10 cellular contexts compared by ENCODE assay signal in the genomic region with DNA sequence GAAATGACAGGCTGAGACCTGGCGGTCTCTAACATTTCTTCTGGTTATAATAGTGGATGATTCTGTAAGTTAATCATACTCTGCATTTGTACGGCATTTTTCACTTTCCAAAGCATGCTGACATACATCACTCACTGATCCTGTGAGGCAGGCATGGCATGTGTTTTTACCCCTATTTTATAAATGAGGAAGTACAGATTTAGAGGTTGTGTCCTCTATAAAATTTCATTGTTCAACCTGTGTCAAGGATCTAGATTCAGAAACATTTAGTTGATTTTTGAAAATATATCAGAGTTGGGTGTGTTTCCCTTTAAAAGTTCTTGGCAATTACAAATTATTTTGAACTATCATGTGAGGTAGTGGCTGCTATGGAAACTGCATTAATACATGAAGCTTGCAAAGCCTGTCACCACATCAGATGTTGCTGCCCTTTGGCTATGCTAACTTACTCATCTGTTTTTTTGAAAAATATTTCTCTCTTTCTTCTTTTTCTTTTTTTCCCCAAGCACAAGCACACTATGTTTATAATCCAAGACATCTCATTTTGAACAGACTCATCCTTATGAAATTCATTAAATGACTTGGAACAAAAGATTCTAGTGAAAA.
DNase-seq lines count a peak whose midpoint lies in the region; TF ChIP-seq lines count a peak whose summit lies in the region.
"Had no signal": no experiment of that assay in that cellular context is flagged by ENCODE, and none has a peak within 500 bp of the region (broad histone marks: within the 10 kb centered on the region; RNA-seq: fewer than 3 reads in every experiment).

No MANE protein-coding gene starts in this region.

- POLR2A ChIA-PET in RWPE1 (lab: Yijun Ruan, JAX; ENCODE audit: low non-redundant PET) = no interaction called here

- H3K9me3 ChIP-seq in esophagus muscularis mucosa (no peaks in the 10 kb centered on the region), osteoblast (ENCODE audit: low read depth, low read length) (no peaks in the 10 kb centered on the region)
- H3K9me3 ChIP-seq: neutrophil had no signal

- intact Hi-C loops in esophagus muscularis mucosa (cut with DNase I) = no loop called here

- no peak for TF ChIP-seq CTCF in RWPE1 (conservative IDR thresholded peaks at IDR 0.05; ENCODE audit: low read depth)
- no peak for TF ChIP-seq CTCF in esophagus muscularis mucosa (IDR thresholded peaks at IDR 0.05)
- no peak for TF ChIP-seq CTCF in osteoblast (IDR thresholded peaks at IDR 0.05; ENCODE audit: extremely low read depth, low read depth, low read length)

- H3K4me2 ChIP-seq in osteoblast (ENCODE audit: insufficient read depth, low read length) = no peak overlapping the region

- H3K27me3 ChIP-seq in esophagus muscularis mucosa (no peaks in the 10 kb centered on the region), osteoblast (ENCODE audit: insufficient read depth, low read length) (no peaks in the 10 kb centered on the region)
- H3K27me3 ChIP-seq: neutrophil had no signal

- WGBS in esophagus muscularis mucosa = 96% methylated on average over 2 of the region's 2 CpGs

- no peak for TF ChIP-seq POLR2A in esophagus muscularis mucosa (IDR thresholded peaks at IDR 0.05; ENCODE audit: low read depth)

- H2AFZ ChIP-seq in osteoblast (ENCODE audit: low read length) = no peak overlapping the region

- H3K4me1 ChIP-seq in esophagus muscularis mucosa (peaks cover 2 to 33% (median 22%) of the 10 kb centered on the region in 4 donors), osteoblast (ENCODE audit: insufficient read depth, low read length) (peaks cover 11% of the 10 kb centered on the region)

- H3K4me3 ChIP-seq in esophagus muscularis mucosa (no peak overlapping the region), osteoblast (ENCODE audit: insufficient read depth, low read length) (no peak overlapping the region)

- no peak for TF ChIP-seq EP300 in esophagus muscularis mucosa (IDR thresholded peaks at IDR 0.05)

- no peaks in the 10 kb centered on the region for H3K36me3 ChIP-seq in esophagus muscularis mucosa
- no peaks in the 10 kb centered on the region for H3K36me3 ChIP-seq in osteoblast (ENCODE audit: insufficient read depth, low read length)
- H3K36me3 ChIP-seq: neutrophil had no signal

- H4K20me1 ChIP-seq in osteoblast (ENCODE audit: insufficient read depth, low read length) = no peaks in the 10 kb centered on the region

- DNase-seq in GM04504 (ENCODE audit: low read depth) (peak; percentile 44), RWPE1 (ENCODE audit: low spot score) (peak; percentile 11), esophagus muscularis mucosa (ENCODE audit: extremely low spot score) (no peak), osteoblast (ENCODE audit: insufficient read length, low spot score, missing footprints) (peak; percentile 25), DMS79 treated with DMSO at 0.1 percent for 48 hours (lab: John Stamatoyannopoulos, UW) (no peak), GOT3 (lab: John Stamatoyannopoulos, UW) (no peak)
- no peak for DNase-seq in activated CD8-positive, alpha-beta memory T cell treated with anti-CD3 and anti-CD28 coated beads, Interleukin-2, amount 50 U/mL, for 4 hours
- DNase-seq: activated T-cell treated with anti-CD3 and anti-CD28 coated beads for 4 hours, aorta had no signal

- H3K27ac ChIP-seq in RWPE1 (no peak overlapping the region), esophagus muscularis mucosa (replicated peaks in 1 of 4) (peak overlapping the region in 3 of 4 donors; percentile 19 to 34 (median 33)), osteoblast (ENCODE audit: low read depth, low read length) (no peak overlapping the region)
- H3K27ac ChIP-seq: neutrophil had no signal

- H3K79me2 ChIP-seq in osteoblast (ENCODE audit: insufficient read depth, low read length) = no peaks in the 10 kb centered on the region

- CTCF ChIA-PET in RWPE1 (lab: Yijun Ruan, JAX) = interaction anchor here (0.7 kb wide), 1 partner anchor 34 kb away, joined by 3 read pairs; no protein-coding TSS in a partner anchor

Comparison
In these comparisons a context has a peak if more than half of its experiments do, and no peak if none do; other contexts are left out.
1. DNase-seq: peak in GM04504 (single experiment), RWPE1 (single experiment) and osteoblast (single experiment); none in esophagus muscularis mucosa (single experiment), DMS79 treated with DMSO at 0.1 percent for 48 hours (single experiment), GOT3 (single experiment) and activated CD8-positive, alpha-beta memory T cell treated with anti-CD3 and anti-CD28 coated beads, Interleukin-2, amount 50 U/mL, for 4 hours (single experiment).
2. H3K27ac ChIP-seq: peak in esophagus muscularis mucosa (3 of 4); none in RWPE1 (single experiment) and osteoblast (single experiment).